Comparison of ENCODE assay signal across 9 cellular contexts in genomic region chr15:51782357-51782896, GRCh38. TPM values are rescaled to one million over a fixed set of nuclear protein-coding genes. Genes with fewer than 3 reads are reported as not detected.
DNase-seq lines count a peak whose midpoint lies in the region; ATAC-seq, FAIRE-seq and TF ChIP-seq lines count a peak whose summit lies in the region.
"Had no signal": no experiment of that assay in that cellular context is flagged by ENCODE, and none has a peak within 500 bp of the region (broad histone marks: within the 10 kb centered on the region; RNA-seq: fewer than 3 reads in every experiment).

No MANE protein-coding gene starts in this region.

- RAD21 ChIA-PET in GM12878 (lab: Charles Lee; ENCODE audit: unreplicated experiment): interaction anchor here (1.7 kb wide), 1 partner anchor 133 kb away, joined by 5 read pairs; no protein-coding TSS in a partner anchor

- CTCF ChIA-PET in GM12878 (lab: Yijun Ruan, JAX): interaction anchor here (1.4 to 1.6 kb wide), 2 partner anchors 132 to 135 kb away, joined by 5 to 6 read pairs; no protein-coding TSS in a partner anchor

- WGBS in GM12878 (ENCODE audit: insufficient coverage, insufficient replicate concordance, low lambda C conversion rate, missing lambda C conversion rate): 94% methylated on average over 7 of the region's 7 CpGs

- no peaks in the 10 kb centered on the region for H3K9me3 ChIP-seq in Loucy (ENCODE audit: insufficient read depth, low read depth, low read length)
- H3K9me3 ChIP-seq in GM12878 (replicated peaks; ENCODE audit: control insufficient read depth, insufficient read depth, low read length): peaks cover 3% of the 10 kb centered on the region; the same call in 2 of the 3 replicates

- no peak for ATAC-seq in GM12878
- no peak for ATAC-seq in stimulated activated memory B cell treated with anti-CD40 and anti-IgM and Interleukin-4, amounts not matched to agents 10 μg/mL and 1 μg/mL and 100 μg/mL, for 72 hours

- H3K27me3 Mint-ChIP-seq in stimulated activated memory B cell treated with anti-CD40 and anti-IgM and Interleukin-4, amounts not matched to agents 10 μg/mL and 1 μg/mL and 100 μg/mL, for 72 hours: no peaks in the 10 kb centered on the region

- H3K9ac ChIP-seq in Loucy (ENCODE audit: low read depth, low read length, poor library complexity, severe bottlenecking) (no peak overlapping the region), GM12878 (ENCODE audit: control insufficient read depth, insufficient read depth, low read length) (no peak overlapping the region)

- BruUV-seq in GM12878 (replicated peaks; lab: Mats Ljungman, UMichigan): no TSS peak

- H2AFZ ChIP-seq in Loucy (ENCODE audit: low read length) (no peak overlapping the region), GM12878 (ENCODE audit: control insufficient read depth, low read depth, low read length) (no peak overlapping the region)

- H3K27me3 ChIP-seq in Loucy (ENCODE audit: insufficient read depth, low read length, poor library complexity, severe bottlenecking): no peaks in the 10 kb centered on the region
- H3K27me3 ChIP-seq in GM12878 (replicated peaks in 1 of 2; ENCODE audit: control insufficient read depth in 2 of 2, insufficient read depth in 2 of 2, low read length in 1 of 2): no peaks in the 10 kb centered on the region

- TF ChIP-seq CTCF in GM12873 (IDR thresholded peaks at IDR 0.05; ENCODE audit: insufficient read depth, low read depth, low read length, missing control alignments): peak; percentile 40
- peak; percentile 63 for TF ChIP-seq CTCF in Loucy (conservative IDR thresholded peaks at IDR 0.05; ENCODE audit: low read length)
- TF ChIP-seq CTCF in GM12878 (IDR thresholded peaks at IDR 0.05 in 2 of 3, conservative IDR thresholded peaks at IDR 0.05 in 1 of 3; ENCODE audit: control insufficient read depth in 2 of 3, extremely low read depth in 1 of 3, insufficient read depth in 1 of 3, low read depth in 3 of 3, low read length in 3 of 3): peak in 2 of 3 experiments; percentile 15 to 27; a peak in 1 of 6 replicates

- no peaks in the 10 kb centered on the region for H3K4me1 Mint-ChIP-seq in stimulated activated memory B cell treated with anti-CD40 and anti-IgM and Interleukin-4, amounts not matched to agents 10 μg/mL and 1 μg/mL and 100 μg/mL, for 72 hours

- DNase-seq in GM12878 (ENCODE audit: low read depth, low spot score): no peak
- peak; percentile 31 to 33 for DNase-seq in lung microvascular endothelial cell (ENCODE audit: low read depth in 2 of 2)
- DNase-seq in stimulated activated CD4-positive, alpha-beta T cell treated with anti-CD3 and anti-CD28 coated beads, Interleukin-12 subunit alpha, Interleukin-12 subunit beta, amount 100 ng/mL, for 4 hours: no peak
- DNase-seq in H54 (ENCODE audit: insufficient read length, low spot score): no peak
- DNase-seq in dedifferentiated amniotic fluid mesenchymal stem cell (ENCODE audit: extremely low spot score): no peak

- no peaks in the 10 kb centered on the region for H4K20me1 ChIP-seq in Loucy (ENCODE audit: insufficient read depth, low read length, poor library complexity, severe bottlenecking)
- no peaks in the 10 kb centered on the region for H4K20me1 ChIP-seq in GM12878 (ENCODE audit: control insufficient read depth, insufficient read depth)

- H3K4me1 ChIP-seq in Loucy (ENCODE audit: insufficient read depth, low read length, poor library complexity, severe bottlenecking) (no peaks in the 10 kb centered on the region), GM12878 (ENCODE audit: control insufficient read depth, insufficient read depth, low read length) (no peaks in the 10 kb centered on the region)

- intact Hi-C loops in GM12878 (cut with micrococcal nuclease; ENCODE audit: unreplicated experiment): no loop called here

- H3K4me2 ChIP-seq in Loucy (ENCODE audit: low read depth, low read length, poor library complexity, severe bottlenecking): no peak overlapping the region
- no peak overlapping the region for H3K4me2 ChIP-seq in GM12878 (ENCODE audit: control insufficient read depth, insufficient read depth)

- TF ChIP-seq POLR2A in GM12878 (IDR thresholded peaks at IDR 0.05; ENCODE audit: low read depth, low read length) (no peak), H54 (IDR thresholded peaks at IDR 0.05; ENCODE audit: low read depth, low read length) (no peak)

- no peaks in the 10 kb centered on the region for H3F3A ChIP-seq in Loucy (ENCODE audit: low read depth)

- TF ChIP-seq EP300 in GM12878 (IDR thresholded peaks at IDR 0.05; ENCODE audit: borderline replicate concordance in 1 of 2, control insufficient read depth in 1 of 2, low read depth in 2 of 2, low read length in 2 of 2): no peak

- in situ Hi-C loops in GM12878 (cut with MboI): no loop called here

- peak; percentile 25 for TF ChIP-seq RAD21 in GM12878 (IDR thresholded peaks at IDR 0.05; ENCODE audit: insufficient read depth, low read depth, low read length)

- H3K4me3 ChIP-seq in Loucy (ENCODE audit: low read length, poor library complexity, severe bottlenecking) (no peak overlapping the region), GM12878 (no peak overlapping the region)

- FAIRE-seq in GM12878 (lab: Jason Lieb, UNC): peak; percentile 61
- FAIRE-seq in H54 (lab: Jason Lieb, UNC): no peak
- FAIRE-seq: GM18507 had no signal

- no peak overlapping the region for H3K27ac ChIP-seq in GM12878 (ENCODE audit: control insufficient read depth, insufficient read depth)

- H3K9me2 ChIP-seq in Loucy (replicated peaks; ENCODE audit: low read depth, low read length): no peaks in the 10 kb centered on the region

- no peaks in the 10 kb centered on the region for H3K79me2 ChIP-seq in Loucy (ENCODE audit: insufficient read depth, low read length)
- H3K79me2 ChIP-seq in GM12878 (ENCODE audit: control insufficient read depth, insufficient read depth, low read length): no peaks in the 10 kb centered on the region

- H3K9me3 Mint-ChIP-seq in stimulated activated memory B cell treated with anti-CD40 and anti-IgM and Interleukin-4, amounts not matched to agents 10 μg/mL and 1 μg/mL and 100 μg/mL, for 72 hours: no peaks in the 10 kb centered on the region

- peaks cover 9% of the 10 kb centered on the region; the same call in 1 of the 2 replicates for H3K36me3 ChIP-seq in Loucy (ENCODE audit: insufficient read depth, low read length)
- H3K36me3 ChIP-seq in GM12878 (ENCODE audit: control insufficient read depth in 2 of 2, insufficient read depth in 2 of 2, low read length in 1 of 2): no peaks in the 10 kb centered on the region; a peak in 1 of 4 replicates

- SMC1A ChIA-PET in GM12878 (lab: Charles Lee; ENCODE audit: uncharacterized antibody, unreplicated experiment): no interaction called here

- POLR2A ChIA-PET in GM12878 (lab: Charles Lee): no interaction called here

- H3K27ac Mint-ChIP-seq in stimulated activated memory B cell treated with anti-CD40 and anti-IgM and Interleukin-4, amounts not matched to agents 10 μg/mL and 1 μg/mL and 100 μg/mL, for 72 hours: no peak overlapping the region

- peaks cover 50% of the 10 kb centered on the region for H3K36me3 Mint-ChIP-seq in stimulated activated memory B cell treated with anti-CD40 and anti-IgM and Interleukin-4, amounts not matched to agents 10 μg/mL and 1 μg/mL and 100 μg/mL, for 72 hours

- H3K4me3 Mint-ChIP-seq in stimulated activated memory B cell treated with anti-CD40 and anti-IgM and Interleukin-4, amounts not matched to agents 10 μg/mL and 1 μg/mL and 100 μg/mL, for 72 hours: no peak overlapping the region

RNA-seq across cellular contexts. Expression of gene TMOD2, which starts 31.0 kb away (rescaled TPM):
- total RNA-seq in GM12878 (2013; cell fraction: nucleolus; rRNA removed): 8.5 and 10.5 TPM in 2 replicates
- total RNA-seq in GM12878 (2014; rRNA removed): 9.1 and 10.8 TPM in 2 replicates
- total RNA-seq in GM12878 (2014; rRNA removed; fragmentation: Illumina TruSeq; extraction: Trizol): 12.6 and 13.9 TPM in 2 replicates
- total RNA-seq in GM12878 (2021): 13.0 and 15.2 TPM in 2 replicates
- 4.4 TPM for polyA plus RNA-seq in GM12878 (2011; ENCODE audit: low read depth)
- polyA plus RNA-seq in GM12878 (2011; rRNA removed): 0.61 and 0.66 TPM in 2 replicates
- polyA plus RNA-seq in GM12878 (2011; cell fraction: cytosol; rRNA removed): 0.22 and 0.24 TPM in 2 replicates
- polyA plus RNA-seq in GM12878 (2011; cell fraction: nucleus; rRNA removed): 0.54 and 0.86 TPM in 2 replicates
- polyA plus RNA-seq in GM12878 (2012): 1.0 and 1.8 TPM in 2 replicates
- polyA plus RNA-seq in GM12878 (2014; fragmentation: Illumina TruSeq; extraction: Trizol): 10.5 and 16.0 TPM in 2 replicates
- 1 to 10 TPM; 1.6 to 1.7 TPM for polyA plus RNA-seq in GM12878 (2014; fragmentation: Nextera tagmentation; extraction: Ambion mirVana)
- 6.9 and 7.6 TPM in 2 replicates for polyA plus RNA-seq in GM12878 (2014; rRNA removed)
- 1 to 10 TPM; 4.7 to 5.1 TPM for polyA plus RNA-seq in GM12878 (2016; fragmentation: Nextera tagmentation; extraction: Ambion mirVana)
- 0.41 and 0.59 TPM in 2 replicates for polyA minus RNA-seq in GM12878 (2011; rRNA and poly(A)+ RNA removed)
- 0.13 TPM in 1 of 2 replicates, not detected in the other for polyA minus RNA-seq in GM12878 (2011; cell fraction: cytosol; rRNA and poly(A)+ RNA removed)
- polyA minus RNA-seq in GM12878 (2011; cell fraction: nucleus; rRNA and poly(A)+ RNA removed): 0.36 and 0.86 TPM in 2 replicates
- 13.5 and 29.2 TPM in 2 replicates for total RNA-seq in lung microvascular endothelial cell

RNA-seq across cellular contexts. Expression of gene LYSMD2, which starts 45.0 kb away (rescaled TPM):
- 6.2 and 7.8 TPM in 2 replicates for total RNA-seq in GM12878 (2013; cell fraction: nucleolus; rRNA removed)
- total RNA-seq in GM12878 (2014; rRNA removed): 36.8 and 51.3 TPM in 2 replicates
- total RNA-seq in GM12878 (2014; rRNA removed; fragmentation: Illumina TruSeq; extraction: Trizol): 42.4 and 44.4 TPM in 2 replicates
- 41.9 and 42.1 TPM in 2 replicates for total RNA-seq in GM12878 (2021)
- 10.6 TPM for polyA plus RNA-seq in GM12878 (2011; ENCODE audit: low read depth)
- polyA plus RNA-seq in GM12878 (2011; rRNA removed): 61.2 and 96.0 TPM in 2 replicates
- polyA plus RNA-seq in GM12878 (2011; cell fraction: cytosol; rRNA removed): 19.3 and 34.3 TPM in 2 replicates
- 18.3 and 18.4 TPM in 2 replicates for polyA plus RNA-seq in GM12878 (2011; cell fraction: nucleus; rRNA removed)
- polyA plus RNA-seq in GM12878 (2012): 12.4 and 16.1 TPM in 2 replicates
- polyA plus RNA-seq in GM12878 (2014; fragmentation: Illumina TruSeq; extraction: Trizol): 40.3 and 50.4 TPM in 2 replicates
- 10 to 100 TPM; 30.5 to 61.3 TPM for polyA plus RNA-seq in GM12878 (2014; fragmentation: Nextera tagmentation; extraction: Ambion mirVana)
- 40.9 and 48.5 TPM in 2 replicates for polyA plus RNA-seq in GM12878 (2014; rRNA removed)
- 10 to 100 TPM; 49.4 to 54.9 TPM for polyA plus RNA-seq in GM12878 (2016; fragmentation: Nextera tagmentation; extraction: Ambion mirVana)
- polyA minus RNA-seq in GM12878 (2011; rRNA and poly(A)+ RNA removed): 8.7 and 9.4 TPM in 2 replicates
- polyA minus RNA-seq in GM12878 (2011; cell fraction: cytosol; rRNA and poly(A)+ RNA removed): 5.3 and 8.7 TPM in 2 replicates
- polyA minus RNA-seq in GM12878 (2011; cell fraction: nucleus; rRNA and poly(A)+ RNA removed): 3.6 and 6.5 TPM in 2 replicates
- total RNA-seq in lung microvascular endothelial cell: 11.1 and 26.8 TPM in 2 replicates

RNA-seq across cellular contexts. Expression of gene TMOD3, which starts 47.0 kb away (rescaled TPM):
- 39.9 and 41.0 TPM in 2 replicates for total RNA-seq in GM12878 (2013; cell fraction: nucleolus; rRNA removed)
- total RNA-seq in GM12878 (2014; rRNA removed): 21.6 and 27.1 TPM in 2 replicates
- total RNA-seq in GM12878 (2014; rRNA removed; fragmentation: Illumina TruSeq; extraction: Trizol): 32.8 and 34.6 TPM in 2 replicates
- total RNA-seq in GM12878 (2021): 32.2 and 32.6 TPM in 2 replicates
- polyA plus RNA-seq in GM12878 (2011; ENCODE audit: low read depth): 7.2 TPM
- 19.4 and 34.8 TPM in 2 replicates for polyA plus RNA-seq in GM12878 (2011; rRNA removed)
- polyA plus RNA-seq in GM12878 (2011; cell fraction: cytosol; rRNA removed): 6.3 and 7.8 TPM in 2 replicates
- 11.2 and 11.4 TPM in 2 replicates for polyA plus RNA-seq in GM12878 (2011; cell fraction: nucleus; rRNA removed)
- 10.8 and 13.7 TPM in 2 replicates for polyA plus RNA-seq in GM12878 (2012)
- polyA plus RNA-seq in GM12878 (2014; fragmentation: Illumina TruSeq; extraction: Trizol): 23.4 and 24.6 TPM in 2 replicates
- polyA plus RNA-seq in GM12878 (2014; fragmentation: Nextera tagmentation; extraction: Ambion mirVana): 1 to 10 TPM; 5.2 to 7.5 TPM
- 16.7 and 20.1 TPM in 2 replicates for polyA plus RNA-seq in GM12878 (2014; rRNA removed)
- 10 to 100 TPM; 35.7 to 39.4 TPM for polyA plus RNA-seq in GM12878 (2016; fragmentation: Nextera tagmentation; extraction: Ambion mirVana)
- 11.6 and 17.8 TPM in 2 replicates for polyA minus RNA-seq in GM12878 (2011; rRNA and poly(A)+ RNA removed)
- polyA minus RNA-seq in GM12878 (2011; cell fraction: cytosol; rRNA and poly(A)+ RNA removed): 7.9 and 10.6 TPM in 2 replicates
- 8.3 and 20.8 TPM in 2 replicates for polyA minus RNA-seq in GM12878 (2011; cell fraction: nucleus; rRNA and poly(A)+ RNA removed)
- total RNA-seq in lung microvascular endothelial cell: 42.3 and 57.1 TPM in 2 replicates

Comparison
In these comparisons a context has a peak if more than half of its experiments do, and no peak if none do; other contexts are left out.
1. DNase-seq: peak in lung microvascular endothelial cell (2 of 2); none in GM12878 (single experiment), stimulated activated CD4-positive, alpha-beta T cell treated with anti-CD3 and anti-CD28 coated beads, Interleukin-12 subunit alpha, Interleukin-12 subunit beta, amount 100 ng/mL, for 4 hours (single experiment), H54 (single experiment) and dedifferentiated amniotic fluid mesenchymal stem cell (single experiment).
2. Peak in every context shown above with its lines, with median percentiles within 50 percentile points of each other: CTCF ChIP-seq.